2 cellular contexts compared by ENCODE assay signal in the genomic region with DNA sequence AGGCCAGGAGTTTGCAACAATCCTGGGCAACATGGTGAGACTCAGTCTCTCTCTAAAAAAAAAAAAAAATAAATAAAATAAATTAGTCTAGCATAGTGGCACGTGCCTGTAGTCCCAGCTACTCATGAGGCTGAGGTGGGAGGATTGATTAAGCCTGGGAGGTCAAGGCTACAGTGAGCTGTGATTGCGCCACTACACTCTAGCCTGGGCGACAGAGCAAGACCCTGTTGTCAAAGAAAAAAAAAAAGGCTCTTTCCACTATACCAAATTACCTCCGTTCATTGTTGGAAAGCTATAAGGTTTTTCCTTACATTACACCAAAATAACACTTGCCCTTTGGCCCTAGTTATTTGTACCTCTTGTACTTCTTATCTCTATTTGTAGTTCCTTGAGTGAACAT.
TF ChIP-seq lines count a peak whose summit lies in the region.

No MANE protein-coding gene starts in this region.

TF ChIP-seq in IMR-90, 13 proteins besides CTCF, POLR2A, EP300 and RAD21:
- no peak for TF ChIP-seq RFX5 (IDR thresholded peaks at IDR 0.05; ENCODE audit: low read depth, low read length)

TF ChIP-seq in liver, 16 proteins besides CTCF, POLR2A, EP300 and RAD21:
- TF ChIP-seq HNF4A (conservative IDR thresholded peaks at IDR 0.05) (peak; percentile 35), RXRA (IDR thresholded peaks at IDR 0.05) (peak; percentile 27 to 30), JUND (IDR thresholded peaks at IDR 0.05) (no peak)
